8 cellular contexts compared by ENCODE assay signal in the genomic region with DNA sequence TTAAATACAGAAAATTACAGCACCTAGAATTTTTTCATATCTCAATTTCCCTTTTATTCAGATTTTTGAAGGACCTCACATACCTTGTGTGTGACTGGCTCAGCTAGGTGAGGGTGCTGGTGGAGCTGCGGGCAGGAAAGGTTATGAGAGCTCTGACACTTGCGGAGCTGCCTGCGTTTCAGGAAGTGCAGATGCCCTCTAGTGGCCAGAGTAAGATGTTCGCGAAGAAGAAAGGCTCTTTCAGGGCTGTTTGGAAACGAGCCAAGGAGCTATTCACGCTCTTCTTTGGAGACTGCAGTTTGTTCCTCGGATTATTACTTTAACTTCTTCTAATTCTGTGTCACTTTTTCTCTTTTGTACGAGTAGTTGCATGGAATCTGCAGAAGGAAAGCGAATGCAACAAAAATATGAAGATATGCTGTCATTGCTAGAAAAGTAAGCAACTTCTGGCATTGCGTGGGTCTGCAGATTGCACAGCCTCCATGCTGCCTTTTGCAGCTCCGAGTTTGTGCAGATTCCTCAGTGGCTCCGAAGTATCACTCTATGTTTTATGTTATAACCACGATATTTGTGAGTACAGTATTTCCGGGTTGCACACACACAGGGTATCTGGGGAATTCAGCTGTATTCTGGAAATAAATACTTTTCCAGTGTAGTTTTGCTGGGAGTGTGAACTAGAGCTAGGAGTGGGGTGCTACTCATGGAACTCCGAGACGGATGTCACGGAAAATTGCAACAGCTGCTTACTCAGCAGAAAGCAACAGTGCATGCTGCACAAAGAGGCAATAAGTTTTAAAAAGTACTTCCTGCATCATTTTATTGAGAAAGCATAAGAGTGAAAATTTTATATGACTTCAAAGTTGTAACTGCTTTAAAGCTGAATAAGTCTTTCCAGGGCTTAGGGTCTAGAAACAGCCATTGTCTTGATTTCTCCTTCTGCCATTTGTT. TPM values are rescaled to one million over a fixed set of nuclear protein-coding genes. Genes with fewer than 3 reads are reported as not detected.
A peak's percentile ranks its signal among the peaks of the same experiment; 100 is the strongest.
DNase-seq lines count a peak whose midpoint lies in the region; ATAC-seq, FAIRE-seq and TF ChIP-seq lines count a peak whose summit lies in the region.

No MANE protein-coding gene starts in this region.

- intact Hi-C loops in heart left ventricle (cut with DNase I) (loop anchor here in 5 of 10 donors (10.0 kb wide), 3 partner anchors 60 to 770 kb away; no protein-coding TSS in a partner anchor), psoas muscle (cut with DNase I) (no loop called here)

- no peak for TF ChIP-seq POLR2A in heart left ventricle (IDR thresholded peaks at IDR 0.05)

- H3K4me1 ChIP-seq in heart left ventricle (peaks cover 0 to 7% (median 0%) of the 10 kb centered on the region in 12 donors), psoas muscle (no peaks in the 10 kb centered on the region)

- no peak for FAIRE-seq in D721Med (lab: Jason Lieb, UNC)

- TF ChIP-seq CTCF in D721Med (IDR thresholded peaks at IDR 0.05; ENCODE audit: insufficient read depth, missing control alignments), result peak; percentile 63
- TF ChIP-seq CTCF in heart left ventricle (IDR thresholded peaks at IDR 0.05), result peak; percentile 67 to 89 (median 82)
- peak; percentile 55 for TF ChIP-seq CTCF in psoas muscle (IDR thresholded peaks at IDR 0.05)

- H3K27me3 ChIP-seq in heart left ventricle, result peaks cover 0 to 9% (median 0%) of the 10 kb centered on the region in 9 donors
- no peaks in the 10 kb centered on the region for H3K27me3 ChIP-seq in psoas muscle (ENCODE audit: insufficient read depth in 3 of 3, low read length in 2 of 3)

- H3K4me3 ChIP-seq in heart left ventricle (peak overlapping the region in 4 of 12 donors; percentile 0 to 15 (median 10)), psoas muscle (peak overlapping the region; percentile 22)

- 22 to 30% (median 26%) methylated on average over 18 of the region's 18 CpGs for WGBS in heart left ventricle, 4 donors
- WGBS in psoas muscle, 3 donors, result 12 to 20% (median 14%) methylated on average over 18 of the region's 18 CpGs

- H3K36me3 ChIP-seq in heart left ventricle, result no peaks in the 10 kb centered on the region
- H3K36me3 ChIP-seq in psoas muscle (ENCODE audit: insufficient read depth in 1 of 2, low read depth in 1 of 2), result no peaks in the 10 kb centered on the region

- no peaks in the 10 kb centered on the region for H3K9me3 ChIP-seq in heart left ventricle
- no peaks in the 10 kb centered on the region for H3K9me3 ChIP-seq in psoas muscle

- ATAC-seq in HG03432 (IDR thresholded peaks at IDR 0.05; ENCODE audit: unreplicated experiment) (peak; percentile 53), heart left ventricle (peak in 3 of 4 donors; percentile 60 to 81 (median 64)), psoas muscle (peak in 2 of 4 donors; percentile 42 to 54), GM21825 (IDR thresholded peaks at IDR 0.05; ENCODE audit: unreplicated experiment) (no peak)

- DNase-seq in D721Med (ENCODE audit: insufficient read length, low spot score) (no peak), NCI-H82 treated with DMSO at 0.1 percent for 48 hours (lab: John Stamatoyannopoulos, UW; ENCODE audit: unreplicated experiment) (peak; percentile 88), heart left ventricle (peak in 4 of 5 donors; percentile 49 to 73 (median 67)), psoas muscle (peak in 1 of 2 donors; percentile 25), mesenteric fat pad (ENCODE audit: low spot score) (no peak)
- peak; percentile 22 for DNase-seq in activated naive CD4-positive, alpha-beta T cell treated with anti-CD3 and anti-CD28 coated beads, Interleukin-2, amount 50 U/mL, for 16 hours

- H3K27ac ChIP-seq in heart left ventricle (no peak overlapping the region), psoas muscle (no peak overlapping the region)

RNA-seq across cellular contexts. Expression of gene DNAH9, which starts 46.3 kb away (rescaled TPM):
- 1 to 10 TPM in 1 of 9 donors, under 1 TPM in 3, not detected in 5; 0.07 to 2.3 (median 0.49) TPM for total RNA-seq in heart left ventricle
- polyA plus RNA-seq in heart left ventricle, result not detected
- total RNA-seq in psoas muscle, result not detected
- polyA plus RNA-seq in psoas muscle, result under 1 TPM in 2 of 3 donors, not detected in 1; 0.01 to 0.05 TPM
- total RNA-seq in mesenteric fat pad, result 2.2 TPM

Comparison
In these comparisons a context has a peak if more than half of its experiments do, and no peak if none do; other contexts are left out.
1. DNase-seq: peak in NCI-H82 treated with DMSO at 0.1 percent for 48 hours (single experiment), activated naive CD4-positive, alpha-beta T cell treated with anti-CD3 and anti-CD28 coated beads, Interleukin-2, amount 50 U/mL, for 16 hours (single experiment) and heart left ventricle (4 of 5); none in D721Med (single experiment) and mesenteric fat pad (single experiment).
2. Peak in every context shown above with its lines, with median percentiles within 50 percentile points of each other: CTCF ChIP-seq.